Comparison of ENCODE assay signal across 10 cellular contexts in the genomic region with DNA sequence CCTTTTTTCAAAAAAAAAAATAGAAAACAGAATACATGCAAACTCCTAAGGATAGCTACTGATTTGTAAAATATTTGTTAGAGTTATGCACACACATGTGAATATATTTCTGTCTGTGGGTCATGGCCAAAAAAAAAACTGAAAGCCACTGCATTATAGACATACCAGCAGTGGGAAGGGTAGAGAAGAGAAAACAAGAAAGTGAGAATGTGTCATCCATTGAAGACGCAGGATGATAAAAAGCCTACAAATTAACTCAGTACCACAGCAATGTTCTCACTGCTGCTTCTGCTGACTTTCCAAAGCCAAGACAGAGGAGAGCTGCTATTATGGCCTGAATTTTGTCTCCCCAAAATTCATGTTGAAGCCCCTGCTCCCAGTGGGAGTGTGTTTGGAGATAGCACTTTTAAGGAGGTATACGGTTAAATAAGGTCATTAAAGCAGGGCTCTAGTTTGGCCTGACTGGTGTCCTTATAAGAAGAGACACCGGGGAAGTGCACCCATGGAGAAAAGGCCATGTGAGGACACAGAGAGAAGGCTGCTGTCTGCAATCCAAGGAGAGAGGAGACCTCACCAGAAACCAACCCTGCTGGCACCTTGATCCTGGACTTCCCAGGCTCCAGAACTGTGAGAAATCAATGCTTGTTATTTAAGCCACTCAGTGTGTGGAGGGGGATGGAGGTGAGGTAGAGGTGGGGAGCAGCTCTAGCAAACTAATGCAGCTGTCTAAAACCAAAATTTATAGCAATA.
A peak's percentile ranks its signal among the peaks of the same experiment; 100 is the strongest.
DNase-seq lines count a peak whose midpoint lies in the region; ATAC-seq, FAIRE-seq and TF ChIP-seq lines count a peak whose summit lies in the region.
"Had no signal": no experiment of that assay in that cellular context is flagged by ENCODE, and none has a peak within 500 bp of the region (broad histone marks: within the 10 kb centered on the region; RNA-seq: fewer than 3 reads in every experiment).

No MANE protein-coding gene starts in this region.

- H3K36me3 ChIP-seq in gastroesophageal sphincter (no peaks in the 10 kb centered on the region), suprapubic skin (peaks cover 5% of the 10 kb centered on the region)

- TF ChIP-seq POLR2A in gastroesophageal sphincter (IDR thresholded peaks at IDR 0.05): no peak
- TF ChIP-seq POLR2A in suprapubic skin (IDR thresholded peaks at IDR 0.05): no peak

- no peak for FAIRE-seq in frontal cortex (lab: Jason Lieb, UNC)

- TF ChIP-seq CTCF in gastroesophageal sphincter (IDR thresholded peaks at IDR 0.05) (no peak), suprapubic skin (IDR thresholded peaks at IDR 0.05) (no peak)

- no peaks in the 10 kb centered on the region for H3K9me3 ChIP-seq in gastroesophageal sphincter
- H3K9me3 ChIP-seq in suprapubic skin: no peaks in the 10 kb centered on the region

- peak; percentile 74 for DNase-seq in SW480 (ENCODE audit: low spot score)
- no peak for DNase-seq in suprapubic skin (ENCODE audit: low spot score in 2 of 2)
- no peak for DNase-seq in NCI-H345 (lab: John Stamatoyannopoulos, UW)
- DNase-seq in NCI-H1105 treated with DMSO at 0.1 percent for 48 hours (lab: John Stamatoyannopoulos, UW): no peak
- DNase-seq in frontal cortex (ENCODE audit: low spot score in 2 of 2): no peak
- DNase-seq: activated CD8-positive, alpha-beta memory T cell treated with anti-CD3 and anti-CD28 coated beads for 24 hours; NCI-H1694; right cardiac atrium had no signal

- peaks cover 4 to 34% (median 17%) of the 10 kb centered on the region in 3 donors for H3K4me1 ChIP-seq in gastroesophageal sphincter
- H3K4me1 ChIP-seq in suprapubic skin: peaks cover 26% of the 10 kb centered on the region

- TF ChIP-seq EP300 in gastroesophageal sphincter (IDR thresholded peaks at IDR 0.05): no peak
- no peak for TF ChIP-seq EP300 in suprapubic skin (IDR thresholded peaks at IDR 0.05)

- peak overlapping the region in 3 of 4 donors; percentile 35 to 51 (median 45) for H3K27ac ChIP-seq in gastroesophageal sphincter
- H3K27ac ChIP-seq in suprapubic skin: peak overlapping the region; percentile 81

- WGBS in gastroesophageal sphincter (ENCODE audit: low coverage in 1 of 2), 2 donors: 27 to 67% methylated on average over 2 to 3 of the region's 3 CpGs
- 50% methylated on average over 3 of the region's 3 CpGs for WGBS in suprapubic skin

- no peaks in the 10 kb centered on the region for H3K27me3 ChIP-seq in gastroesophageal sphincter
- no peaks in the 10 kb centered on the region for H3K27me3 ChIP-seq in suprapubic skin

- H3K4me3 ChIP-seq in gastroesophageal sphincter: no peak overlapping the region
- H3K4me3 ChIP-seq in suprapubic skin: no peak overlapping the region

- peak; percentile 42 for ATAC-seq in GM19463 (IDR thresholded peaks at IDR 0.05; ENCODE audit: unreplicated experiment)
- ATAC-seq in gastroesophageal sphincter: no peak
